1 cellular context compared by ENCODE assay signal in genomic region chr6:110456694-110457093, GRCh38.
TF ChIP-seq lines count a peak whose summit lies in the region.

No MANE protein-coding gene starts in this region.

TF ChIP-seq in GM12891, 5 proteins besides CTCF, POLR2A, EP300 and RAD21 (continued from another document):
- no peak for TF ChIP-seq POLR2AphosphoS5 (IDR thresholded peaks at IDR 0.05; ENCODE audit: low read depth, low read length)
